In genomic region chr21:45140346-45140940, GRCh38 we compare ENCODE assay signal across 8 cellular contexts.
DNase-seq lines count a peak whose midpoint lies in the region; ATAC-seq and TF ChIP-seq lines count a peak whose summit lies in the region.

No MANE protein-coding gene starts in this region.

- no peak overlapping the region for H3K27ac Mint-ChIP-seq in activated B cell treated with CpG ODN at 0.5 μM for 24 hours

- H3K36me3 ChIP-seq in colonic mucosa (no peaks in the 10 kb centered on the region), left lung (peaks cover 0 to 8% of the 10 kb centered on the region in 2 donors)

- peaks cover 30% of the 10 kb centered on the region for H3K36me3 Mint-ChIP-seq in activated B cell treated with CpG ODN at 0.5 μM for 24 hours (ENCODE audit: low read depth)

- CTCF ChIA-PET in activated B cell treated with CpG ODN at 0.5 μM for 24 hours (lab: Charles Lee) = interaction anchor here (0.6 to 7.5 kb wide), 17 partner anchors 11 to 680 kb away, joined by 3 to 218 read pairs (median 4); no protein-coding TSS in a partner anchor

- H3K27me3 Mint-ChIP-seq in activated B cell treated with CpG ODN at 0.5 μM for 24 hours = no peaks in the 10 kb centered on the region

- H3K4me3 Mint-ChIP-seq in activated B cell treated with CpG ODN at 0.5 μM for 24 hours = no peak overlapping the region

- no peak overlapping the region for H3K27ac ChIP-seq in colonic mucosa
- no peak overlapping the region for H3K27ac ChIP-seq in left lung

- POLR2A ChIA-PET in activated B cell treated with CpG ODN at 0.5 μM for 24 hours (lab: Charles Lee) = no interaction called here

- peak; percentile 86 for DNase-seq in GM10266 (ENCODE audit: extremely low spot score)
- DNase-seq in NCI-H460 (ENCODE audit: extremely low read depth, low read depth) = peak; percentile 75
- peak; percentile 46 for DNase-seq in activated B cell treated with CpG ODN at 0.5 μM for 24 hours
- DNase-seq in colonic mucosa = peak; percentile 74
- peak in 1 of 2 donors; percentile 79 for DNase-seq in left lung
- DNase-seq in stimulated activated CD8-positive, alpha-beta memory T cell treated with anti-CD3 and anti-CD28 coated beads, Interleukin-12 subunit alpha, Interleukin-12 subunit beta, amount 100 ng/mL, for 4 hours (ENCODE audit: low read depth) = peak; percentile 8

- H3K27me3 ChIP-seq in colonic mucosa (no peaks in the 10 kb centered on the region), left lung (no peaks in the 10 kb centered on the region)

- H3K9me3 ChIP-seq in colonic mucosa = no peaks in the 10 kb centered on the region
- no peaks in the 10 kb centered on the region for H3K9me3 ChIP-seq in left lung

- peaks cover 15% of the 10 kb centered on the region for H3K4me1 Mint-ChIP-seq in activated B cell treated with CpG ODN at 0.5 μM for 24 hours

- H3K9ac ChIP-seq in colonic mucosa (ENCODE audit: low read depth in 2 of 2, low read length in 2 of 2) = no peak overlapping the region

- no peaks in the 10 kb centered on the region for H3K4me1 ChIP-seq in colonic mucosa
- no peaks in the 10 kb centered on the region for H3K4me1 ChIP-seq in left lung

- no peak overlapping the region for H3K4me3 ChIP-seq in colonic mucosa
- H3K4me3 ChIP-seq in left lung = no peak overlapping the region

- intact Hi-C loops in activated B cell treated with CpG ODN at 0.5 μM for 24 hours (cut with micrococcal nuclease) = loop anchor here (2.0 kb wide), 1 partner anchor 456 kb away; no protein-coding TSS in a partner anchor
- intact Hi-C loops in colonic mucosa (cut with DNase I) = loop anchor here (2.0 to 10.0 kb wide), 2 partner anchors 144 to 298 kb away; partner anchors contain the start of gene POFUT2
- intact Hi-C loops in left lung (cut with DNase I) = loop anchor here in 1 of 2 donors (10.0 kb wide), 1 partner anchor 294 kb away; no protein-coding TSS in a partner anchor

- ATAC-seq in HG03095 (IDR thresholded peaks at IDR 0.05; ENCODE audit: unreplicated experiment) (peak; percentile 67), activated B cell treated with CpG ODN at 0.5 μM for 24 hours (ENCODE audit: low read depth) (peak; percentile 97), left lung (peak; percentile 93), HG02763 (IDR thresholded peaks at IDR 0.05; ENCODE audit: unreplicated experiment) (no peak)

- H3K9me3 Mint-ChIP-seq in activated B cell treated with CpG ODN at 0.5 μM for 24 hours = no peaks in the 10 kb centered on the region

- TF ChIP-seq CTCF in GM10266 (IDR thresholded peaks at IDR 0.05; ENCODE audit: control insufficient read depth, insufficient read depth, low read depth, missing control alignments) (peak; percentile 82), activated B cell treated with CpG ODN at 0.5 μM for 24 hours (IDR thresholded peaks at IDR 0.05) (no peak), colonic mucosa (IDR thresholded peaks at IDR 0.05) (peak; percentile 76), left lung (IDR thresholded peaks at IDR 0.05) (peak; percentile 73 to 78)
